12 cellular contexts compared by ENCODE assay signal in the genomic region with DNA sequence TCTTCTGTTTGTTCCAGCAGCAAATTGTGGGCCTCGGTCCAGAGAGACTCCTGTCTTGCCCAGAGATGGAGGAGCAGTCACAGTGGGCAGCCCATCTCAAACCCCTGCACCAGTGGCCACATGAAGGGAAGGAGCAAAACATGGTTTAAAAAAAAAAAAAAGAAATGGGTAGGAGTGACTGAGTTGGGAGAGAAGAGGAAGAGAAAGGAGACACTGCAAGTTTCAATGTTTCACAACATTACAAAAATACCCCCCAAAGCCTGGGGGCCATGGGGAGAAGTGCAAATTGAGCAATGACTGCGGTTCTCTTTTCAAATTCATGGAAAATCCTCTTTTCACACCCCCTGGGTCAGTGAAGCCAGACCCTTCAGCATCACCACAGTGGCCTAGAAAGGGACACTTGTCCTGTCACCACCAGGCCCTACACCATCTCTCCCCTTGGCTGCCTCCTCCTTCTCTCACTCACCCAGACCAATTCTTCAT.
DNase-seq lines count a peak whose midpoint lies in the region; ATAC-seq and TF ChIP-seq lines count a peak whose summit lies in the region.
"Had no signal": no experiment of that assay in that cellular context is flagged by ENCODE, and none has a peak within 500 bp of the region (broad histone marks: within the 10 kb centered on the region; RNA-seq: fewer than 3 reads in every experiment).

No MANE protein-coding gene starts in this region.

- no peak for TF ChIP-seq EP300 in esophagus muscularis mucosa (IDR thresholded peaks at IDR 0.05)

- no peaks in the 10 kb centered on the region for H3K9me3 ChIP-seq in esophagus muscularis mucosa
- H3K9me3 ChIP-seq in uterus, result no peaks in the 10 kb centered on the region

- no peak overlapping the region for H3K4me3 Mint-ChIP-seq in activated naive CD8-positive, alpha-beta T cell
- H3K4me3 Mint-ChIP-seq in activated naive CD8-positive, alpha-beta T cell treated with anti-CD3 and anti-CD28 coated beads for 36 hours, result no peak overlapping the region
- H3K4me3 Mint-ChIP-seq in nephron progenitor cell, result no peak overlapping the region

- H3K27me3 Mint-ChIP-seq in activated naive CD8-positive, alpha-beta T cell, result no peaks in the 10 kb centered on the region
- no peaks in the 10 kb centered on the region for H3K27me3 Mint-ChIP-seq in activated naive CD8-positive, alpha-beta T cell treated with anti-CD3 and anti-CD28 coated beads for 36 hours
- peaks cover 3% of the 10 kb centered on the region for H3K27me3 Mint-ChIP-seq in nephron progenitor cell (ENCODE audit: low read depth, poor library complexity)

- H3K4me3 ChIP-seq in esophagus muscularis mucosa (no peak overlapping the region), uterus (no peak overlapping the region)

- TF ChIP-seq CTCF in esophagus muscularis mucosa (IDR thresholded peaks at IDR 0.05), result no peak
- no peak for TF ChIP-seq CTCF in nephron progenitor cell (IDR thresholded peaks at IDR 0.05)
- no peak for TF ChIP-seq CTCF in uterus (IDR thresholded peaks at IDR 0.05)

- no peak for DNase-seq in activated naive CD8-positive, alpha-beta T cell treated with anti-CD3 and anti-CD28 coated beads for 36 hours
- DNase-seq in esophagus muscularis mucosa (ENCODE audit: extremely low spot score) (no peak), nephron progenitor cell (no peak), uterus (no peak), NCI-H2171 (lab: John Stamatoyannopoulos, UW) (no peak)
- DNase-seq: activated CD4-positive, CD25-positive, alpha-beta regulatory T cell; activated T-cell treated with anti-CD3 and anti-CD28 coated beads, Interleukin-2, amount 50 U/mL, for 48 hours; EL; NCI-H1930 had no signal

- intact Hi-C loops in esophagus muscularis mucosa (cut with DNase I), result loop anchor here (10.0 kb wide), 1 partner anchor 85 kb away; no protein-coding TSS in a partner anchor
- intact Hi-C loops in uterus (cut with DNase I; ENCODE audit: low total_unique reads), result no loop called here

- no peaks in the 10 kb centered on the region for H3K27me3 ChIP-seq in esophagus muscularis mucosa
- H3K27me3 ChIP-seq in uterus, result no peaks in the 10 kb centered on the region

- WGBS in esophagus muscularis mucosa, result 66% methylated on average over 2 of the region's 2 CpGs

- ATAC-seq in GM21737 (IDR thresholded peaks at IDR 0.05; ENCODE audit: unreplicated experiment) (no peak), GM19035 (IDR thresholded peaks at IDR 0.05; ENCODE audit: unreplicated experiment) (no peak)

- H3K27ac ChIP-seq in esophagus muscularis mucosa (replicated peaks in 1 of 4), result peak overlapping the region; percentile 75 to 85 (median 82)
- H3K27ac ChIP-seq in uterus, result peak overlapping the region; percentile 65 to 78

- H3K36me3 ChIP-seq in esophagus muscularis mucosa (no peaks in the 10 kb centered on the region), uterus (no peaks in the 10 kb centered on the region)

- peaks cover 3% of the 10 kb centered on the region for H3K36me3 Mint-ChIP-seq in activated naive CD8-positive, alpha-beta T cell
- H3K36me3 Mint-ChIP-seq in activated naive CD8-positive, alpha-beta T cell treated with anti-CD3 and anti-CD28 coated beads for 36 hours, result peaks cover 2% of the 10 kb centered on the region
- H3K36me3 Mint-ChIP-seq in nephron progenitor cell (ENCODE audit: low read depth), result peaks cover 4% of the 10 kb centered on the region

- no peaks in the 10 kb centered on the region for H3K9me3 Mint-ChIP-seq in activated naive CD8-positive, alpha-beta T cell (ENCODE audit: low read depth)
- peaks cover under 1% of the 10 kb centered on the region for H3K9me3 Mint-ChIP-seq in activated naive CD8-positive, alpha-beta T cell treated with anti-CD3 and anti-CD28 coated beads for 36 hours
- H3K9me3 Mint-ChIP-seq in nephron progenitor cell, result peaks cover 4% of the 10 kb centered on the region

- peak overlapping the region; percentile 24 for H3K27ac Mint-ChIP-seq in activated naive CD8-positive, alpha-beta T cell
- no peak overlapping the region for H3K27ac Mint-ChIP-seq in activated naive CD8-positive, alpha-beta T cell treated with anti-CD3 and anti-CD28 coated beads for 36 hours
- H3K27ac Mint-ChIP-seq in nephron progenitor cell, result peak overlapping the region; percentile 40

- H3K4me1 Mint-ChIP-seq in activated naive CD8-positive, alpha-beta T cell (ENCODE audit: low read depth), result peaks cover 25% of the 10 kb centered on the region
- H3K4me1 Mint-ChIP-seq in activated naive CD8-positive, alpha-beta T cell treated with anti-CD3 and anti-CD28 coated beads for 36 hours, result peaks cover 21% of the 10 kb centered on the region
- H3K4me1 Mint-ChIP-seq in nephron progenitor cell, result peaks cover 56% of the 10 kb centered on the region

- peaks cover 59 to 78% (median 61%) of the 10 kb centered on the region in 4 donors for H3K4me1 ChIP-seq in esophagus muscularis mucosa
- H3K4me1 ChIP-seq in uterus, result peaks cover 0 to 22% of the 10 kb centered on the region in 2 donors

- TF ChIP-seq POLR2A in esophagus muscularis mucosa (IDR thresholded peaks at IDR 0.05; ENCODE audit: low read depth), result no peak
- TF ChIP-seq POLR2A in uterus (IDR thresholded peaks at IDR 0.05), result no peak
